21 cellular contexts compared by ENCODE assay signal in genomic region chr16:85134076-85134793, GRCh38. TPM values are rescaled to one million over a fixed set of nuclear protein-coding genes. Genes with fewer than 3 reads are reported as not detected.
"Had no signal": no experiment of that assay in that cellular context is flagged by ENCODE, and none has a peak within 500 bp of the region (broad histone marks: within the 10 kb centered on the region; RNA-seq: fewer than 3 reads in every experiment).

No MANE protein-coding gene starts in this region.

- H3K4me3 Mint-ChIP-seq: activated T-cell treated with anti-CD3 and anti-CD28 coated beads, Interleukin-2, amount 50 U/mL, for 72 hours; immature natural killer cell; mesothelial cell of epicardium; natural killer cell treated with Interleukin-12 subunit alpha and Interleukin-12 subunit beta and Interleukin-15 and Interleukin-18, amount 100 ng/mL, for 72 hours had no signal

- DNase-seq: activated CD4-positive, alpha-beta T cell treated with anti-CD3 and anti-CD28 coated beads, Interleukin-2, amount 50 U/mL, for 4 hours; activated effector memory CD4-positive, alpha-beta T cell treated with anti-CD3 and anti-CD28 coated beads, Interleukin-2, amount 50 U/mL, for 16 hours; activated naive CD4-positive, alpha-beta T cell treated with anti-CD3 and anti-CD28 coated beads, Interleukin-2, amount 50 U/mL, for 16 hours; activated T-cell treated with anti-CD3 and anti-CD28 coated beads, Interleukin-2, amount 50 U/mL, for 72 hours; head of caudate nucleus; immature natural killer cell; nucleus accumbens; posterior cingulate gyrus; stimulated activated CD4-positive, alpha-beta T cell treated with anti-CD3 and anti-CD28 coated beads, Interleukin-15, amount 100 ng/mL, for 24 hours; stimulated activated CD4-positive, alpha-beta T cell treated with anti-CD3 and anti-CD28 coated beads, Interleukin-2, amount 100 ng/mL, for 48 hours; stimulated activated naive CD8-positive, alpha-beta T cell treated with anti-CD3 and anti-CD28 coated beads, Interleukin-15, amount 100 ng/mL, for 72 hours; SW 1271; trophoblast cell had no signal

- H3K27ac Mint-ChIP-seq: activated T-cell treated with anti-CD3 and anti-CD28 coated beads, Interleukin-2, amount 50 U/mL, for 72 hours; immature natural killer cell; mesothelial cell of epicardium; natural killer cell treated with Interleukin-12 subunit alpha and Interleukin-12 subunit beta and Interleukin-15 and Interleukin-18, amount 100 ng/mL, for 72 hours had no signal

- H3K9me3 Mint-ChIP-seq: activated T-cell treated with anti-CD3 and anti-CD28 coated beads, Interleukin-2, amount 50 U/mL, for 72 hours; mesothelial cell of epicardium; natural killer cell treated with Interleukin-12 subunit alpha and Interleukin-12 subunit beta and Interleukin-15 and Interleukin-18, amount 100 ng/mL, for 72 hours; stimulated activated naive CD8-positive, alpha-beta T cell treated with anti-CD3 and anti-CD28 coated beads, Interleukin-15, amount 100 ng/mL, for 72 hours had no signal

- H3K9me3 ChIP-seq: ascending aorta had no signal

- H3K36me3 Mint-ChIP-seq: immature natural killer cell; mesothelial cell of epicardium; natural killer cell treated with Interleukin-12 subunit alpha and Interleukin-12 subunit beta and Interleukin-15 and Interleukin-18, amount 100 ng/mL, for 72 hours had no signal

- H3K4me3 ChIP-seq: ascending aorta, coronary artery, lung, skin epidermis had no signal

- H3K27me3 ChIP-seq: ascending aorta had no signal

- ATAC-seq: activated T-cell treated with anti-CD3 and anti-CD28 coated beads, Interleukin-2, amount 50 U/mL, for 72 hours; natural killer cell treated with Interleukin-12 subunit alpha and Interleukin-12 subunit beta and Interleukin-15 and Interleukin-18, amount 100 ng/mL, for 72 hours; stimulated activated naive CD8-positive, alpha-beta T cell treated with anti-CD3 and anti-CD28 coated beads, Interleukin-15, amount 100 ng/mL, for 72 hours had no signal

- H3K36me3 ChIP-seq: ascending aorta had no signal

RNA-seq across cellular contexts. Expression of gene CIBAR2, which starts 22.0 kb away (rescaled TPM):
- total RNA-seq: activated CD8-positive, alpha-beta memory T cell treated with anti-CD3 and anti-CD28 coated beads for 36 hours; activated T-cell treated with anti-CD3 and anti-CD28 coated beads, Interleukin-2, amount 50 U/mL, for 72 hours; ascending aorta; mesothelial cell of epicardium; natural killer cell treated with Interleukin-12 subunit alpha and Interleukin-12 subunit beta and Interleukin-15 and Interleukin-18, amount 100 ng/mL, for 72 hours; T-helper 2 cell treated with Interferon-gamma antibody and Interleukin-4, amounts not matched to agents 100 ng/mL and 5 ng/mL, for 36 hours had no signal
